ENCODE assay signal across 1 cellular context in genomic region chr19:53507523-53508442, GRCh38.
TF ChIP-seq lines count a peak whose summit lies in the region.

No MANE protein-coding gene starts in this region.

TF ChIP-seq in HepG2, 621 proteins besides CTCF, POLR2A, EP300 and RAD21 (continued from another document and continues in another):
- TF ChIP-seq NFIC (IDR thresholded peaks at IDR 0.05; ENCODE audit: low read length) (peak; percentile 47; the same call in 1 of the 2 replicates), ZNF276 (CRISPR knock-in tag; IDR thresholded peaks at IDR 0.05; ENCODE audit: low read depth) (no peak), GLMP (CRISPR knock-in tag; IDR thresholded peaks at IDR 0.05; ENCODE audit: borderline replicate concordance) (no peak), HMG20A (CRISPR knock-in tag; IDR thresholded peaks at IDR 0.05; ENCODE audit: borderline replicate concordance) (peak; percentile 67), ZBTB20 (CRISPR knock-in tag; IDR thresholded peaks at IDR 0.05; ENCODE audit: borderline replicate concordance, low read depth) (peak; percentile 26; the same call in 1 of the 2 replicates), ZNF605 (CRISPR knock-in tag; IDR thresholded peaks at IDR 0.05) (peak; percentile 29; the same call in 1 of the 2 replicates), FOXO4 (CRISPR knock-in tag; conservative IDR thresholded peaks at IDR 0.05) (no peak), NPAS2 (CRISPR knock-in tag; IDR thresholded peaks at IDR 0.05; ENCODE audit: borderline replicate concordance) (0 out of 2 replicates have a peak, but pooled peaks have one; percentile 78), HDAC2 (CRISPR knock-in tag; IDR thresholded peaks at IDR 0.05) (peak; percentile 69), SNAPC5 (CRISPR knock-in tag; IDR thresholded peaks at IDR 0.05; ENCODE audit: borderline replicate concordance) (no peak), KLF12 (CRISPR knock-in tag; IDR thresholded peaks at IDR 0.05; ENCODE audit: borderline replicate concordance) (no peak), IRF9 (CRISPR knock-in tag; IDR thresholded peaks at IDR 0.05; ENCODE audit: borderline replicate concordance) (peak; percentile 68; the same call in 1 of the 2 replicates), AKNA (CRISPR knock-in tag; IDR thresholded peaks at IDR 0.05; ENCODE audit: borderline replicate concordance) (no peak), ZFYVE20 (CRISPR knock-in tag; IDR thresholded peaks at IDR 0.05; ENCODE audit: borderline replicate concordance, low read depth) (no peak), FOXJ3 (CRISPR knock-in tag; IDR thresholded peaks at IDR 0.05; ENCODE audit: borderline replicate concordance) (peak; percentile 78), REXO4 (CRISPR knock-in tag; IDR thresholded peaks at IDR 0.05; ENCODE audit: borderline replicate concordance) (no peak), ETV5 (CRISPR knock-in tag; IDR thresholded peaks at IDR 0.05; ENCODE audit: borderline replicate concordance) (peak; percentile 48; the same call in 1 of the 2 replicates), MLLT10 (CRISPR knock-in tag; IDR thresholded peaks at IDR 0.05) (no peak), ZNF256 (CRISPR knock-in tag; conservative IDR thresholded peaks at IDR 0.05) (no peak; the same call in 1 of the 2 replicates), ZNF331 (CRISPR knock-in tag; IDR thresholded peaks at IDR 0.05) (peak; percentile 77; the same call in 1 of the 2 replicates), ZC3H13 (CRISPR knock-in tag; IDR thresholded peaks at IDR 0.05) (peak; percentile 50; the same call in 1 of the 2 replicates), SP1 (IDR thresholded peaks at IDR 0.05) (no peak), SP1 (CRISPR knock-in tag; IDR thresholded peaks at IDR 0.05) (peak; percentile 43; the same call in 1 of the 2 replicates), FOXP1 (IDR thresholded peaks at IDR 0.05) (no peak), FOXP1 (CRISPR knock-in tag; IDR thresholded peaks at IDR 0.05) (peak; percentile 83), ATF1 (CRISPR knock-in tag; IDR thresholded peaks at IDR 0.05) (no peak), KMT2A (CRISPR knock-in tag; IDR thresholded peaks at IDR 0.05) (peak; percentile 56), REPIN1 (CRISPR knock-in tag; IDR thresholded peaks at IDR 0.05; ENCODE audit: borderline replicate concordance, low read depth) (0 out of 2 replicates have a peak, but pooled peaks have one; percentile 54), ZNF317 (CRISPR knock-in tag; IDR thresholded peaks at IDR 0.05) (no peak), SIX1 (CRISPR knock-in tag; IDR thresholded peaks at IDR 0.05; ENCODE audit: borderline replicate concordance) (peak; percentile 99), NFE2L1 (CRISPR knock-in tag; IDR thresholded peaks at IDR 0.05; ENCODE audit: borderline replicate concordance) (no peak), IRX3 (CRISPR knock-in tag; IDR thresholded peaks at IDR 0.05; ENCODE audit: borderline replicate concordance, low read depth) (no peak), ZNF253 (CRISPR knock-in tag; IDR thresholded peaks at IDR 0.05; ENCODE audit: borderline replicate concordance) (no peak), FLYWCH1 (CRISPR knock-in tag; IDR thresholded peaks at IDR 0.05) (no peak), MYNN (CRISPR knock-in tag; IDR thresholded peaks at IDR 0.05; ENCODE audit: low read depth) (no peak), ZNF484 (CRISPR knock-in tag; IDR thresholded peaks at IDR 0.05; ENCODE audit: borderline replicate concordance, low read depth) (no peak), GABPA (IDR thresholded peaks at IDR 0.05; ENCODE audit: low read depth, low read length) (no peak), GABPA (CRISPR knock-in tag; IDR thresholded peaks at IDR 0.05; ENCODE audit: low read depth) (peak; percentile 41), BRD4 (CRISPR knock-in tag; IDR thresholded peaks at IDR 0.05) (peak; percentile 58; the same call in 1 of the 2 replicates), NFIB (CRISPR knock-in tag; IDR thresholded peaks at IDR 0.05; ENCODE audit: borderline replicate concordance) (no peak), ZNF83 (CRISPR knock-in tag; IDR thresholded peaks at IDR 0.05; ENCODE audit: borderline replicate concordance) (no peak), ZNF235 (CRISPR knock-in tag; IDR thresholded peaks at IDR 0.05; ENCODE audit: borderline replicate concordance) (no peak), ZNF3 (CRISPR knock-in tag; IDR thresholded peaks at IDR 0.05) (no peak), KDM2A (CRISPR knock-in tag; IDR thresholded peaks at IDR 0.05; ENCODE audit: borderline replicate concordance, low read depth) (peak; percentile 51; the same call in 1 of the 2 replicates), MED1 (CRISPR knock-in tag; IDR thresholded peaks at IDR 0.05) (peak; percentile 92)
- TF ChIP-seq, protein P1, sequence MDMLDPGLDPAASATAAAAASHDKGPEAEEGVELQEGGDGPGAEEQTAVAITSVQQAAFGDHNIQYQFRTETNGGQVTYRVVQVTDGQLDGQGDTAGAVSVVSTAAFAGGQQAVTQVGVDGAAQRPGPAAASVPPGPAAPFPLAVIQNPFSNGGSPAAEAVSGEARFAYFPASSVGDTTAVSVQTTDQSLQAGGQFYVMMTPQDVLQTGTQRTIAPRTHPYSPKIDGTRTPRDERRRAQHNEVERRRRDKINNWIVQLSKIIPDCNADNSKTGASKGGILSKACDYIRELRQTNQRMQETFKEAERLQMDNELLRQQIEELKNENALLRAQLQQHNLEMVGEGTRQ (IDR thresholded peaks at IDR 0.05; ENCODE audit: low read depth, low read length), result peak; percentile 96
- TF ChIP-seq, protein P1 (CRISPR knock-in tag; IDR thresholded peaks at IDR 0.05; ENCODE audit: borderline replicate concordance), result peak; percentile 96; the same call in 1 of the 2 replicates
- TF ChIP-seq, protein P2, sequence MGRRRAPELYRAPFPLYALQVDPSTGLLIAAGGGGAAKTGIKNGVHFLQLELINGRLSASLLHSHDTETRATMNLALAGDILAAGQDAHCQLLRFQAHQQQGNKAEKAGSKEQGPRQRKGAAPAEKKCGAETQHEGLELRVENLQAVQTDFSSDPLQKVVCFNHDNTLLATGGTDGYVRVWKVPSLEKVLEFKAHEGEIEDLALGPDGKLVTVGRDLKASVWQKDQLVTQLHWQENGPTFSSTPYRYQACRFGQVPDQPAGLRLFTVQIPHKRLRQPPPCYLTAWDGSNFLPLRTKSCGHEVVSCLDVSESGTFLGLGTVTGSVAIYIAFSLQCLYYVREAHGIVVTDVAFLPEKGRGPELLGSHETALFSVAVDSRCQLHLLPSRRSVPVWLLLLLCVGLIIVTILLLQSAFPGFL (CRISPR knock-in tag; IDR thresholded peaks at IDR 0.05), result no peak
- TF ChIP-seq, protein P3, sequence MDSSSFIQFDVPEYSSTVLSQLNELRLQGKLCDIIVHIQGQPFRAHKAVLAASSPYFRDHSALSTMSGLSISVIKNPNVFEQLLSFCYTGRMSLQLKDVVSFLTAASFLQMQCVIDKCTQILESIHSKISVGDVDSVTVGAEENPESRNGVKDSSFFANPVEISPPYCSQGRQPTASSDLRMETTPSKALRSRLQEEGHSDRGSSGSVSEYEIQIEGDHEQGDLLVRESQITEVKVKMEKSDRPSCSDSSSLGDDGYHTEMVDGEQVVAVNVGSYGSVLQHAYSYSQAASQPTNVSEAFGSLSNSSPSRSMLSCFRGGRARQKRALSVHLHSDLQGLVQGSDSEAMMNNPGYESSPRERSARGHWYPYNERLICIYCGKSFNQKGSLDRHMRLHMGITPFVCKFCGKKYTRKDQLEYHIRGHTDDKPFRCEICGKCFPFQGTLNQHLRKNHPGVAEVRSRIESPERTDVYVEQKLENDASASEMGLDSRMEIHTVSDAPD (CRISPR knock-in tag; IDR thresholded peaks at IDR 0.05), result peak; percentile 91
- TF ChIP-seq, protein P4, sequence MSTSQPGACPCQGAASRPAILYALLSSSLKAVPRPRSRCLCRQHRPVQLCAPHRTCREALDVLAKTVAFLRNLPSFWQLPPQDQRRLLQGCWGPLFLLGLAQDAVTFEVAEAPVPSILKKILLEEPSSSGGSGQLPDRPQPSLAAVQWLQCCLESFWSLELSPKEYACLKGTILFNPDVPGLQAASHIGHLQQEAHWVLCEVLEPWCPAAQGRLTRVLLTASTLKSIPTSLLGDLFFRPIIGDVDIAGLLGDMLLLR (CRISPR knock-in tag; IDR thresholded peaks at IDR 0.05), result no peak
